8 cellular contexts compared by ENCODE assay signal in genomic region chr2:156333951-156334495, GRCh38. TPM values are rescaled to one million over a fixed set of nuclear protein-coding genes. Genes with fewer than 3 reads are reported as not detected.
A peak's percentile ranks its signal among the peaks of the same experiment; 100 is the strongest.
DNase-seq lines count a peak whose midpoint lies in the region; FAIRE-seq and TF ChIP-seq lines count a peak whose summit lies in the region.

No MANE protein-coding gene starts in this region.

- no peak for FAIRE-seq in H54 (lab: Jason Lieb, UNC)

- H3K9ac ChIP-seq in MM.1S (ENCODE audit: low read length), result peak overlapping the region; percentile 97
- peak overlapping the region; percentile 99 for H3K9ac ChIP-seq in mesenchymal stem cell (ENCODE audit: low read length)

- peak overlapping the region in 1 of 2 experiments; percentile 83 for H3K14ac ChIP-seq in mesenchymal stem cell (ENCODE audit: low read length in 2 of 2)

- H4K91ac ChIP-seq in mesenchymal stem cell (ENCODE audit: low read length), result peak overlapping the region; percentile 59

- no peaks in the 10 kb centered on the region for H3K79me2 ChIP-seq in MM.1S (ENCODE audit: low read length)

- H3K23ac ChIP-seq in mesenchymal stem cell (ENCODE audit: low read length in 2 of 2), result peak overlapping the region in 1 of 2 experiments; percentile 70

- intact Hi-C loops in stomach (cut with DNase I; ENCODE audit: low total_unique reads), result no loop called here

- H3K4me2 ChIP-seq in MM.1S (ENCODE audit: low read depth, low read length), result peak overlapping the region; percentile 90
- H3K4me2 ChIP-seq in mesenchymal stem cell (ENCODE audit: low read length, poor library complexity, severe bottlenecking), result peak overlapping the region; percentile 80

- peak overlapping the region; percentile 84 for H2BK15ac ChIP-seq in mesenchymal stem cell (ENCODE audit: low read depth, poor library complexity, severe bottlenecking)

- no peaks in the 10 kb centered on the region for H4K20me1 ChIP-seq in MM.1S (ENCODE audit: insufficient read depth, low read length)

- peaks cover 5% of the 10 kb centered on the region for H3K4me1 ChIP-seq in MM.1S (ENCODE audit: low read length)
- peaks cover 18% of the 10 kb centered on the region for H3K4me1 ChIP-seq in mesenchymal stem cell (ENCODE audit: control insufficient read depth, insufficient read depth, low read depth, low read length)
- peaks cover 5 to 56% (median 31%) of the 10 kb centered on the region in 4 donors for H3K4me1 ChIP-seq in stomach

- H3K4me3 ChIP-seq in MM.1S (ENCODE audit: low read length) (peak overlapping the region; percentile 76), mesenchymal stem cell (ENCODE audit: insufficient read depth in 1 of 2, low read depth in 1 of 2, low read length in 2 of 2) (peak overlapping the region; percentile 79 to 97), stomach (peak overlapping the region; percentile 73 to 85 (median 78))

- peak overlapping the region; percentile 90 for H4K8ac ChIP-seq in mesenchymal stem cell (ENCODE audit: low read length)

- TF ChIP-seq CTCF in MM.1S (IDR thresholded peaks at IDR 0.05; ENCODE audit: low read length), result no peak
- peak in 1 of 7 experiments; percentile 28 for TF ChIP-seq CTCF in stomach (IDR thresholded peaks at IDR 0.05)

- peak overlapping the region; percentile 42 to 52 for H2BK12ac ChIP-seq in mesenchymal stem cell (ENCODE audit: low read length in 2 of 2)

- no peaks in the 10 kb centered on the region for H3K27me3 ChIP-seq in MM.1S (replicated peaks; ENCODE audit: insufficient read depth, low read length)
- H3K27me3 ChIP-seq in mesenchymal stem cell (ENCODE audit: control insufficient read depth in 1 of 2, insufficient read depth in 1 of 2, low read length in 2 of 2), result peaks cover 0 to 23% of the 10 kb centered on the region in 2 experiments
- H3K27me3 ChIP-seq in stomach, result peaks cover 0 to 14% (median 0%) of the 10 kb centered on the region in 3 donors

- H3K36me3 ChIP-seq in MM.1S (replicated peaks; ENCODE audit: insufficient read depth, low read length) (no peaks in the 10 kb centered on the region), mesenchymal stem cell (ENCODE audit: control insufficient read depth in 1 of 2, insufficient read depth in 2 of 2, low read depth in 1 of 2, low read length in 2 of 2) (peaks cover 0 to 4% of the 10 kb centered on the region in 2 experiments), stomach (peaks cover 0 to 11% (median 9%) of the 10 kb centered on the region in 4 donors)

- peaks cover 18% of the 10 kb centered on the region for H3F3A ChIP-seq in MM.1S (ENCODE audit: insufficient read depth, low read length)

- peak overlapping the region; percentile 87 to 94 for H3K18ac ChIP-seq in mesenchymal stem cell (ENCODE audit: low read depth in 1 of 2, low read length in 2 of 2)

- H3K4ac ChIP-seq in mesenchymal stem cell (ENCODE audit: low read depth in 1 of 2, low read length in 2 of 2), result peak overlapping the region; percentile 67 to 76

- TF ChIP-seq POLR2A in H54 (IDR thresholded peaks at IDR 0.05; ENCODE audit: low read depth, low read length) (0 out of 2 replicates have a peak, but pooled peaks have one; percentile 29), stomach (IDR thresholded peaks at IDR 0.05) (peak in 1 of 4 donors; percentile 46)

- no peaks in the 10 kb centered on the region for H3K79me1 ChIP-seq in mesenchymal stem cell (replicated peaks; ENCODE audit: low read length, poor library complexity, severe bottlenecking)

- no peak for TF ChIP-seq EP300 in stomach (IDR thresholded peaks at IDR 0.05)

- H3K9me3 ChIP-seq in MM.1S (replicated peaks; ENCODE audit: insufficient read depth, low read length) (no peaks in the 10 kb centered on the region), mesenchymal stem cell (ENCODE audit: control insufficient read depth, low read length) (no peaks in the 10 kb centered on the region), stomach (no peaks in the 10 kb centered on the region)

- no peaks in the 10 kb centered on the region for H3K9me2 ChIP-seq in MM.1S (replicated peaks; ENCODE audit: insufficient read depth, low read length)

- under 1% methylated on average over 48 of the region's 48 CpGs for WGBS in mesenchymal stem cell
- 0 to 1% (median 0%) methylated on average over 44 to 48 of the region's 48 CpGs for WGBS in stomach, 5 donors

- DNase-seq in NCI-H82 (lab: John Stamatoyannopoulos, UW) (peak; percentile 80), NCI-H82 treated with DMSO at 0.1 percent for 48 hours (lab: John Stamatoyannopoulos, UW; ENCODE audit: unreplicated experiment) (no peak), H54 (ENCODE audit: insufficient read length, low spot score) (peak; percentile 35), MM.1S (peak; percentile 90), mesenchymal stem cell (no peak), stomach (peak; percentile 72)
- peak; percentile 52 for DNase-seq in activated CD4-positive, CD25-positive, alpha-beta regulatory T cell treated with anti-CD3 and anti-CD28 coated beads, Interleukin-2, amount 50 U/mL, for 16 hours (ENCODE audit: low read depth, low spot score)
- DNase-seq in effector CD8-positive, alpha-beta T cell (lab: John Stamatoyannopoulos, UW), result peak; percentile 52

- peak overlapping the region; percentile 73 for H2BK120ac ChIP-seq in mesenchymal stem cell (ENCODE audit: low read depth, low read length)

- H3K27ac ChIP-seq in MM.1S (ENCODE audit: low read length) (peak overlapping the region; percentile 93), mesenchymal stem cell (ENCODE audit: low read length, poor library complexity, severe bottlenecking) (peak overlapping the region; percentile 57), stomach (peak overlapping the region; percentile 95 to 100 (median 99))

- H2AFZ ChIP-seq in MM.1S (ENCODE audit: low read length) (peak overlapping the region; percentile 37; the same call in 1 of the 2 replicates), mesenchymal stem cell (ENCODE audit: low read depth, low read length) (peak overlapping the region; percentile 84)

- no peak overlapping the region for H2BK5ac ChIP-seq in mesenchymal stem cell (ENCODE audit: low read depth, low read length, poor library complexity, severe bottlenecking)

- no peak overlapping the region for H2AK5ac ChIP-seq in mesenchymal stem cell (ENCODE audit: low read length, severe bottlenecking)

RNA-seq across cellular contexts. Expression of gene NR4A2, which starts 1.5 kb away (rescaled TPM):
- 4.3 TPM for polyA plus RNA-seq in mesenchymal stem cell (2013, experiment 1 of 2)
- polyA plus RNA-seq in mesenchymal stem cell (2013, experiment 2 of 2), result 3.8 TPM
- 10 to 100 TPM in 2 of 5 donors, 1 to 10 TPM in 1, not detected in 2; 7.7 to 17.4 (median 13.8) TPM for total RNA-seq in stomach
- 10 to 100 TPM in 1 of 3 donors, 1 to 10 TPM in 2; 4.7 to 20.7 (median 4.7) TPM for polyA plus RNA-seq in stomach

Comparison
In these comparisons a context has a peak if more than half of its experiments do, and no peak if none do; other contexts are left out.
1. DNase-seq: peak in NCI-H82 (single experiment), H54 (single experiment), MM.1S (single experiment), activated CD4-positive, CD25-positive, alpha-beta regulatory T cell treated with anti-CD3 and anti-CD28 coated beads, Interleukin-2, amount 50 U/mL, for 16 hours (single experiment), effector CD8-positive, alpha-beta T cell (single experiment) and stomach (single experiment); none in NCI-H82 treated with DMSO at 0.1 percent for 48 hours (single experiment) and mesenchymal stem cell (single experiment).
2. Peak in every context shown above with its lines, with median percentiles within 50 percentile points of each other: H3K27ac ChIP-seq and H3K4me3 ChIP-seq.